9 cellular contexts compared by ENCODE assay signal in the genomic region with DNA sequence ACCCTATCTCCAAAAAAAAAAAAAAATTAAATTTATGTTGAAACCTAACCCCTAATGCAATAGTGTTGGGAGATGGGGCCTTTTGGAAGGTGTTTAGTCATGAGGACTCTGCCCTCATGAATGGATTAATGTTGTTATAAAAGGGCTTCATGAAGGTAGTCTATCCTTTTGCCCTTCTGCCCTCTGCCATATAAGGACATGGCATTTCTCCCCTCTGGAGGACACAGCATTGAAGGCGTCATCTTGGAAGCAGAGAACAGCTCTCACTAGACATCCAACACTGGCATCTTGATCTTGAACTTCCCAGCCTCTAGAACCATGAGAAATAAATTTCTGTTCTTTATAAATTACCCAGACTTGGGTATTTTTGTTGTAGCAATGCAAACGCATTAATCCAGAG. TPM values are rescaled to one million over a fixed set of nuclear protein-coding genes. Genes with fewer than 3 reads are reported as not detected.
"Had no signal": no experiment of that assay in that cellular context is flagged by ENCODE, and none has a peak within 500 bp of the region (broad histone marks: within the 10 kb centered on the region; RNA-seq: fewer than 3 reads in every experiment).

No MANE protein-coding gene starts in this region.

- H3K4me3 ChIP-seq: GM12878 had no signal

- FAIRE-seq: G401.6, GM12878, GM12891, GM12892, GM18507, GM19239 had no signal

- ATAC-seq: GM12878 had no signal

- DNase-seq: GDM1, GF-D8 had no signal

RNA-seq across cellular contexts. Expression of gene PDYN, which starts 35.4 kb away (rescaled TPM):
- total RNA-seq: G401, GM12878 had no signal
- polyA plus RNA-seq: GM12878 had no signal
